In genomic region chr5:18764161-18764560, GRCh38 we compare ENCODE assay signal across 21 cellular contexts.
"Had no signal": no experiment of that assay in that cellular context is flagged by ENCODE, and none has a peak within 500 bp of the region (broad histone marks: within the 10 kb centered on the region; RNA-seq: fewer than 3 reads in every experiment).

No MANE protein-coding gene starts in this region.

- DNase-seq: Kasumi-1, MM.1S, NCI-H1092, NCI-H1105 treated with DMSO at 0.1 percent for 48 hours, NCI-H1417 treated with DMSO at 0.1 percent for 48 hours, NCI-H146, NCI-H1694 treated with DMSO at 0.1 percent for 48 hours, NCI-H1930, NCI-H2081, NCI-H2107, NCI-H2227 treated with DMSO at 0.1 percent for 48 hours, NCI-H524, NCI-H526 treated with DMSO at 0.1 percent for 48 hours, NCI-H774, Right ventricle myocardium superior, SIG-M5 had no signal

- H3K27ac ChIP-seq: HL-60, KMS-11, SJSA1, SK-N-MC had no signal

- ATAC-seq: K562 had no signal

- H3K36me3 ChIP-seq: SJSA1 had no signal

- H3K9me3 ChIP-seq: SJSA1 had no signal

- H3K4me3 ChIP-seq: K562, SJSA1, SK-N-MC had no signal

- H3K4me1 ChIP-seq: SJSA1 had no signal

- H3K27me3 ChIP-seq: SJSA1 had no signal
